Comparison of ENCODE assay signal across 8 cellular contexts in genomic region chr3:69212411-69213160, GRCh38.
A peak's percentile ranks its signal among the peaks of the same experiment; 100 is the strongest.
DNase-seq lines count a peak whose midpoint lies in the region; ATAC-seq, FAIRE-seq and TF ChIP-seq lines count a peak whose summit lies in the region.

No MANE protein-coding gene starts in this region.

- dilution Hi-C loops in endothelial cell of umbilical vein (cut with MboI; ENCODE audit: extremely low pct_ligation_motif_present, low sequenced_read_pairs): no loop called here

- FAIRE-seq in endothelial cell of umbilical vein (lab: Jason Lieb, UNC): peak; percentile 88

- no peak for ATAC-seq in GM19324 (IDR thresholded peaks at IDR 0.05; ENCODE audit: low FRiP score, unreplicated experiment)

- H4K20me1 ChIP-seq in OCI-LY3 (ENCODE audit: insufficient read depth, low read length) (no peaks in the 10 kb centered on the region), endothelial cell of umbilical vein (replicated peaks; ENCODE audit: control insufficient read depth, extremely low read depth, insufficient read depth, low read length) (no peaks in the 10 kb centered on the region), OCI-LY7 (ENCODE audit: insufficient read depth, low read length) (no peaks in the 10 kb centered on the region)

- no TSS peak for BruUV-seq in endothelial cell of umbilical vein (replicated peaks; lab: Mats Ljungman, UMichigan)
- no TSS peak for BruUV-seq in OCI-LY7 (replicated peaks; lab: Mats Ljungman, UMichigan)

- H3K79me2 ChIP-seq in OCI-LY3 (ENCODE audit: low read length) (no peaks in the 10 kb centered on the region), endothelial cell of umbilical vein (ENCODE audit: control insufficient read depth, insufficient read depth, low read length) (peaks cover 5% of the 10 kb centered on the region), OCI-LY7 (ENCODE audit: insufficient read depth, low read depth, low read length) (no peaks in the 10 kb centered on the region)

- peak overlapping the region; percentile 6 for H3K4me2 ChIP-seq in OCI-LY3 (ENCODE audit: low read length)
- peak overlapping the region; percentile 65 for H3K4me2 ChIP-seq in endothelial cell of umbilical vein (ENCODE audit: insufficient read depth, low read length)
- no peak overlapping the region for H3K4me2 ChIP-seq in OCI-LY7 (ENCODE audit: low read length)

- no peaks in the 10 kb centered on the region for H3K9me3 ChIP-seq in OCI-LY3 (ENCODE audit: insufficient read depth, low read length)
- no peaks in the 10 kb centered on the region for H3K9me3 ChIP-seq in endothelial cell of umbilical vein (replicated peaks; ENCODE audit: control insufficient read depth, insufficient read depth, low read length)
- H3K9me3 ChIP-seq in ascending aorta: no peaks in the 10 kb centered on the region
- no peaks in the 10 kb centered on the region for H3K9me3 ChIP-seq in OCI-LY7 (ENCODE audit: low read length)

- CTCF ChIA-PET in endothelial cell of umbilical vein (lab: Charles Lee) (interaction anchor here (0.7 to 2.6 kb wide), 17 partner anchors 11 to 643 kb away, joined by 3 to 20 read pairs (median 5); no protein-coding TSS in a partner anchor), OCI-LY7 (lab: Charles Lee; ENCODE audit: unreplicated experiment) (no interaction called here)

- no peaks in the 10 kb centered on the region for H3K9me2 ChIP-seq in OCI-LY7 (ENCODE audit: insufficient read depth, low read length)

- no peak overlapping the region for H2AFZ ChIP-seq in OCI-LY3 (ENCODE audit: low read depth, low read length)
- no peak overlapping the region for H2AFZ ChIP-seq in endothelial cell of umbilical vein (ENCODE audit: low read depth, low read length)
- no peak overlapping the region for H2AFZ ChIP-seq in OCI-LY7 (ENCODE audit: low read length)

- TF ChIP-seq POLR2A in endothelial cell of umbilical vein (IDR thresholded peaks at IDR 0.05; ENCODE audit: low read depth, low read length): no peak

- H3K4me1 ChIP-seq in OCI-LY3 (ENCODE audit: low read length) (peaks cover 9% of the 10 kb centered on the region), endothelial cell of umbilical vein (ENCODE audit: control insufficient read depth, extremely low read depth, insufficient read depth, low read length) (peaks cover 39% of the 10 kb centered on the region), ascending aorta (no peaks in the 10 kb centered on the region), OCI-LY7 (ENCODE audit: insufficient read depth, low read length, poor library complexity, severe bottlenecking) (no peaks in the 10 kb centered on the region)

- POLR2A ChIA-PET in endothelial cell of umbilical vein (lab: Charles Lee): interaction anchor here (0.7 to 0.8 kb wide), 4 partner anchors 13 to 160 kb away, joined by 3 to 6 read pairs (median 4); no protein-coding TSS in a partner anchor
- POLR2A ChIA-PET in OCI-LY7 (lab: Charles Lee): interaction anchor here (0.6 to 1.2 kb wide), 6 partner anchors 10 to 1598 kb away, joined by 3 to 8 read pairs (median 4); no protein-coding TSS in a partner anchor

- H3K27me3 ChIP-seq in GM06990 (replicated peaks; ENCODE audit: control insufficient read depth, insufficient read depth, low read length) (no peaks in the 10 kb centered on the region), OCI-LY3 (ENCODE audit: low read depth, low read length) (0 out of 2 replicates have a peak, but pooled peaks cover 2% of the 10 kb centered on the region), endothelial cell of umbilical vein (ENCODE audit: control insufficient read depth in 2 of 2, insufficient read depth in 2 of 2, low read length in 2 of 2) (no peaks in the 10 kb centered on the region), ascending aorta (no peaks in the 10 kb centered on the region)

- H3K36me3 ChIP-seq in GM06990 (ENCODE audit: control insufficient read depth, insufficient read depth, low read length): no peaks in the 10 kb centered on the region
- no peaks in the 10 kb centered on the region for H3K36me3 ChIP-seq in OCI-LY3 (replicated peaks; ENCODE audit: low read depth, low read length)
- peaks cover 6% of the 10 kb centered on the region in 2 experiments for H3K36me3 ChIP-seq in endothelial cell of umbilical vein (ENCODE audit: control insufficient read depth in 2 of 2, extremely low read depth in 1 of 2, insufficient read depth in 2 of 2, low read length in 2 of 2)
- peaks cover 0 to 4% of the 10 kb centered on the region in 2 donors for H3K36me3 ChIP-seq in ascending aorta
- no peaks in the 10 kb centered on the region for H3K36me3 ChIP-seq in OCI-LY7 (ENCODE audit: insufficient read depth, low read length)

- intact Hi-C loops in endothelial cell of umbilical vein (cut with micrococcal nuclease): loop anchor here (1.0 to 2.0 kb wide), 5 partner anchors 18 to 94 kb away; no protein-coding TSS in a partner anchor
- intact Hi-C loops in ascending aorta (cut with DNase I): no loop called here
- intact Hi-C loops in OCI-LY7 (cut with micrococcal nuclease; ENCODE audit: unreplicated experiment): no loop called here

- H3K9ac ChIP-seq in OCI-LY3 (ENCODE audit: low read length) (no peak overlapping the region), endothelial cell of umbilical vein (replicated peaks; ENCODE audit: extremely low read depth, insufficient read depth, low read length) (peak overlapping the region; percentile 59)

- no peak for TF ChIP-seq CTCF in GM06990 (IDR thresholded peaks at IDR 0.05; ENCODE audit: insufficient read depth, low read length, poor library complexity, severe bottlenecking)
- TF ChIP-seq CTCF in HFF-Myc (IDR thresholded peaks at IDR 0.05; ENCODE audit: low read depth, low read length, missing control alignments): no peak
- TF ChIP-seq CTCF in OCI-LY3 (IDR thresholded peaks at IDR 0.05; ENCODE audit: low read depth, low read length): no peak
- TF ChIP-seq CTCF in endothelial cell of umbilical vein (IDR thresholded peaks at IDR 0.05; ENCODE audit: extremely low read depth in 1 of 2, insufficient read depth in 1 of 2, low read depth in 1 of 2, low read length in 2 of 2): no peak
- TF ChIP-seq CTCF in ascending aorta (IDR thresholded peaks at IDR 0.05): no peak
- no peak for TF ChIP-seq CTCF in OCI-LY7 (conservative IDR thresholded peaks at IDR 0.05; ENCODE audit: low read length)

- DNase-seq in GM06990 (ENCODE audit: extremely low read depth, insufficient read length): peak; percentile 70
- peak; percentile 19 for DNase-seq in HFF-Myc (ENCODE audit: extremely low read depth, low read depth)
- peak; percentile 94 for DNase-seq in endothelial cell of umbilical vein (ENCODE audit: low read depth, low spot score)
- no peak for DNase-seq in ascending aorta (ENCODE audit: low spot score in 2 of 2)
- no peak for DNase-seq in NCI-H1417 treated with DMSO at 0.1 percent for 48 hours (lab: John Stamatoyannopoulos, UW)
- DNase-seq in OCI-LY7 (ENCODE audit: low spot score): no peak

- H3K4me3 ChIP-seq in GM06990 (replicated peaks; ENCODE audit: low read depth, low read length) (no peak overlapping the region), HFF-Myc (replicated peaks; ENCODE audit: low read depth, low read length) (no peak overlapping the region), OCI-LY3 (ENCODE audit: low read length) (no peak overlapping the region), endothelial cell of umbilical vein (replicated peaks in 1 of 3; ENCODE audit: insufficient read depth in 1 of 3, low read depth in 1 of 3, low read length in 3 of 3) (no peak overlapping the region), ascending aorta (no peak overlapping the region), OCI-LY7 (ENCODE audit: low read depth, low read length, poor library complexity, severe bottlenecking) (no peak overlapping the region)

- H3K9me1 ChIP-seq in endothelial cell of umbilical vein (replicated peaks; ENCODE audit: control insufficient read depth, extremely low read depth, insufficient read depth, low read length): no peaks in the 10 kb centered on the region

- no peak overlapping the region for H3K27ac ChIP-seq in OCI-LY3 (ENCODE audit: low read length)
- H3K27ac ChIP-seq in endothelial cell of umbilical vein (ENCODE audit: insufficient read depth, low read depth, low read length): peak overlapping the region; percentile 68
- H3K27ac ChIP-seq in ascending aorta: no peak overlapping the region
- H3K27ac ChIP-seq in OCI-LY7 (ENCODE audit: low read depth, low read length, poor library complexity, severe bottlenecking): no peak overlapping the region

TF ChIP-seq in endothelial cell of umbilical vein, 7 proteins besides CTCF, POLR2A, EP300 and RAD21:
- TF ChIP-seq FOS (IDR thresholded peaks at IDR 0.05; ENCODE audit: borderline replicate concordance, insufficient read depth, low read length) (peak; percentile 87), JUN (IDR thresholded peaks at IDR 0.05; ENCODE audit: borderline replicate concordance, insufficient read depth, insufficient read length, low read depth) (peak; percentile 96), GATA2 (IDR thresholded peaks at IDR 0.05; ENCODE audit: insufficient read depth, insufficient read length, low read depth, low read length) (peak; percentile 90), EZH2 (IDR thresholded peaks at IDR 0.05; ENCODE audit: borderline replicate concordance, low read depth, low read length, severe bottlenecking) (no peak), MAX (IDR thresholded peaks at IDR 0.05; ENCODE audit: insufficient read depth, insufficient read length) (no peak), POLR2AphosphoS5 (IDR thresholded peaks at IDR 0.05; ENCODE audit: insufficient read depth, low read depth, low read length) (peak; percentile 31), MYC (IDR thresholded peaks at IDR 0.05; ENCODE audit: low read depth, low read length) (no peak)

Comparison
In these comparisons a context has a peak if more than half of its experiments do, and no peak if none do; other contexts are left out.
1. DNase-seq: peak in GM06990 (single experiment), HFF-Myc (single experiment) and endothelial cell of umbilical vein (single experiment); none in ascending aorta (0 of 2), NCI-H1417 treated with DMSO at 0.1 percent for 48 hours (single experiment) and OCI-LY7 (single experiment).